33 cellular contexts compared by ENCODE assay signal in the genomic region with DNA sequence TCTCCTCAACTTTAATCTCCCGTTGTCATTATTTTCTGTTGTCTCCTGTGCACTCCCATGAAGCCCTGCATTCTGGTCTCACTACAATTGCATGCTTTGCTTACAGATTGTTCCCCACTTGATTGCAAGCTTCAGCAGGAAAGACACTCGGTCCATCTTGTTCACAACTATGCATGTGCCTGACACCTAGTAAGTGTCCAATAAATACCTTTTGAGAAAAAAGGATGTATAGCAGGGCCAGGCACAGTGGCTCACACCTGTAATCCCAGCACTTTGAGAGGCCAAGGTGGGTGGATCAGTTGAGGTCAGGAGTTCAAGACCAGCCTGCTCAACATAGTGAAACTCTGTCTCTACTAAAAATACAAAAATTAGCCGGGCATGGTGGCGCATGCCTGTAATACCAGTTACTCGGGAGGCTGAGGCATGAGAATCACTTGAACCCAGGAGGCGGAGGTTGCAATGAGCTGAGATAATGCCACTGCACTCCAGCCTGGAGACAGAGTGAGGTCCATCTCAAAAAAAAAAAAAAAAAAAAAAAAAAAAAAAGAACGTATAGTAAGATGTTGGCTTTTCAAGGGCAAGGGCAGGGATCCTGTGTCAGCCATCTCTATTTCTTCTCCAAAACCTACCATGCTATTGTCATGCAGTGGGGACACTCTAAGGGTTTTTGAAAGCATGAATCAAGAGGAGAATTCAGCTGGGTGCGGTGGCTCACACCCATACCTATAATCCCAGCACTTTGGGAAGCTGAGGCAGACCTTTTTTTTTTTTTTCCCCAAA.
"Had no signal": no experiment of that assay in that cellular context is flagged by ENCODE, and none has a peak within 500 bp of the region (broad histone marks: within the 10 kb centered on the region; RNA-seq: fewer than 3 reads in every experiment).

No MANE protein-coding gene starts in this region.

- FAIRE-seq: astrocyte, bronchial epithelial cell had no signal

- DNase-seq: activated effector memory CD4-positive, alpha-beta T cell treated with anti-CD3 and anti-CD28 coated beads, Interleukin-2, amount 50 U/mL, for 16 hours; activated effector memory CD4-positive, alpha-beta T cell treated with Interleukin-2 at 50 U/mL for 16 hours; activated gamma-delta T cell; activated gamma-delta T cell treated with Interleukin-2 at 50 U/mL for 16 hours; activated naive CD4-positive, alpha-beta T cell; activated naive CD4-positive, alpha-beta T cell treated with anti-CD3 and anti-CD28 coated beads for 36 hours; activated naive CD4-positive, alpha-beta T cell treated with anti-CD3 and anti-CD28 coated beads, Interleukin-2, amount 10 ng/mL, durations not matched to agents 7 days and 5 days; activated naive CD4-positive, alpha-beta T cell treated with anti-CD3 and anti-CD28 coated beads, Interleukin-2, amount 50 U/mL, for 16 hours; activated naive CD4-positive, alpha-beta T cell treated with Interleukin-2 at 50 U/mL for 16 hours; activated naive CD8-positive, alpha-beta T cell treated with anti-CD3 and anti-CD28 coated beads for 36 hours; activated naive CD8-positive, alpha-beta T cell treated with anti-CD3 and anti-CD28 coated beads, Interleukin-2, amount 10 ng/mL, durations not matched to agents 7 days and 5 days; activated naive CD8-positive, alpha-beta T cell treated with anti-CD3 and anti-CD28 coated beads, Interleukin-2, amount 50 U/mL, for 24 hours; activated T-cell treated with anti-CD3 and anti-CD28 coated beads, Interleukin-2, amount 50 U/mL, for 24 hours; activated T-cell treated with anti-CD3 and anti-CD28 coated beads, Interleukin-2, amount 50 U/mL, for 4 hours; activated T-cell treated with anti-CD3 and anti-CD28 coated beads, Interleukin-2, amount 50 U/mL, for 48 hours; activated T-cell treated with anti-CD3 and anti-CD28 coated beads, Interleukin-2, amount 50 U/mL, for 72 hours; adrenal gland; amniotic stem cell; amygdala; anterior cingulate cortex; aorta; body of pancreas; brain microvascular endothelial cell; caudate nucleus; central memory CD4-positive, alpha-beta T cell; cerebellar nuclear complex had no signal

- H3K4me3 ChIP-seq: adrenal gland, ascending aorta, body of pancreas, breast epithelium, cardiac muscle cell had no signal

- H3K4me1 ChIP-seq: adrenal gland, ascending aorta, body of pancreas, breast epithelium had no signal

- H3K9me3 ChIP-seq: adrenal gland, ascending aorta, body of pancreas, breast epithelium had no signal

- ATAC-seq: activated naive CD4-positive, alpha-beta T cell treated with anti-CD3 and anti-CD28 coated beads, Interleukin-2, amount 50 U/mL, for 72 hours; activated naive CD8-positive, alpha-beta T cell treated with anti-CD3 and anti-CD28 coated beads, Interleukin-2, amount 50 U/mL, for 24 hours; activated T-cell treated with anti-CD3 and anti-CD28 coated beads, Interleukin-2, amount 50 U/mL, for 4 hours; activated T-cell treated with anti-CD3 and anti-CD28 coated beads, Interleukin-2, amount 50 U/mL, for 72 hours; activated T-helper 17 cell treated with anti-CD3 and anti-CD28 coated beads, Interleukin-2, amount 50 U/mL, for 72 hours; body of pancreas had no signal

- H3K27me3 ChIP-seq: adrenal gland, ascending aorta, body of pancreas, brain microvascular endothelial cell, breast epithelium, cardiac muscle cell had no signal

- H3K27ac ChIP-seq: adrenal gland, ascending aorta, body of pancreas, brain microvascular endothelial cell, breast epithelium, cardiac muscle cell had no signal

- H3K36me3 ChIP-seq: adrenal gland, ascending aorta, brain microvascular endothelial cell, breast epithelium, cardiac muscle cell had no signal
